ENCODE assay signal across 8 cellular contexts in the genomic region with DNA sequence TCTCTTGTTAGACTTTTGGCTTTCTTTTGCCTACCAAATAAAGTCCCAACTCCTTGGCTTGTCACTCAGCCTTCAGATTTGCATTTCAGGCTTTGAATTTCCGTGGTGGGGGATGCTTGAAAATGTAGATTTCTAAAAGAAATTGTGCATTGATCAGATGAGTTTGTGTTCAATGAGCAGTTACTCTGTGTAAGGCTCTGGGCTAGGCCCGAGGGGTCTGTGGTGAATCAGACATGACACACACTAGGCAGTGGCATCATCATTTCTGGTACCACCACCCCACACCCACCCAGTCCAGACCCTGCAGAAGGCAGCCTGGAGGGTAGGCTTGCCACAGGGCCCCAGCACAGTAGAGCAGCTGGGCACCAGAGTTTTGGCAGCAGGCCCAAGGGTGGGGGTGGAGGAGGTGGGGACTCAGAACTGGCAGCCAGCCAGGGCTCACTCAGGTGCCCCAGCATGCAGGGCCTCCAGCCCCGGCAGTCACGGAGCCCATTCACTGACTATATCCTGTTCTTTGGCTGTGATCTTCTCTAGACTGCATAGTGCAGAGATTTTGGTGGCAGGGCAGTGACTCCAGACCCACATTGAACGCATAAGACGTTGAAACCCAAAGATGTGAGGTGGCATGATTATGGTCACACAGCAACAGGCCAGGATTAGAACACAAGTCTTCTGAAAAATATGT.
DNase-seq lines count a peak whose midpoint lies in the region; ATAC-seq and TF ChIP-seq lines count a peak whose summit lies in the region.

No MANE protein-coding gene starts in this region.

- no peak for TF ChIP-seq POLR2A in esophagus squamous epithelium (IDR thresholded peaks at IDR 0.05)

- peak; percentile 20 for DNase-seq in GF-D8 (lab: John Stamatoyannopoulos, UW)
- DNase-seq in NCI-H2227 treated with DMSO at 0.1 percent for 48 hours (lab: John Stamatoyannopoulos, UW): peak; percentile 74
- peak; percentile 57 for DNase-seq in activated CD4-positive, alpha-beta T cell treated with anti-CD3 and anti-CD28 coated beads, Interleukin-2, amount 50 U/mL, for 1 hour
- no peak for DNase-seq in esophagus squamous epithelium (lab: John Stamatoyannopoulos, UW)
- peak; percentile 82 for DNase-seq in stimulated activated CD4-positive, alpha-beta T cell treated with anti-CD3 and anti-CD28 coated beads, Interleukin-1b, Interleukin-23, amount 100 ng/mL, for 48 hours
- DNase-seq in nephron progenitor cell: no peak
- DNase-seq in brain microvascular endothelial cell: no peak

- H3K27ac ChIP-seq in esophagus squamous epithelium (peak overlapping the region in 3 of 4 donors; percentile 67 to 79 (median 74)), brain microvascular endothelial cell (no peak overlapping the region)

- H3K9me3 ChIP-seq in esophagus squamous epithelium: no peaks in the 10 kb centered on the region

- no peak overlapping the region for H3K4me3 ChIP-seq in esophagus squamous epithelium
- H3K4me3 ChIP-seq in brain microvascular endothelial cell (ENCODE audit: low read depth, low read length): no peak overlapping the region

- H3K27me3 ChIP-seq in esophagus squamous epithelium: no peaks in the 10 kb centered on the region
- no peaks in the 10 kb centered on the region for H3K27me3 ChIP-seq in brain microvascular endothelial cell (replicated peaks)

- H3K9me3 Mint-ChIP-seq in nephron progenitor cell: no peaks in the 10 kb centered on the region

- H3K36me3 ChIP-seq in esophagus squamous epithelium (peaks cover 0 to 9% (median 0%) of the 10 kb centered on the region in 3 donors), brain microvascular endothelial cell (replicated peaks) (no peaks in the 10 kb centered on the region)

- intact Hi-C loops in esophagus squamous epithelium (cut with DNase I): no loop called here

- peaks cover 22 to 44% (median 32%) of the 10 kb centered on the region in 3 donors for H3K4me1 ChIP-seq in esophagus squamous epithelium

- in situ Hi-C loops in brain microvascular endothelial cell (cut with HindIII; ENCODE audit: low pct_ligation_motif_present, low sequenced_read_pairs): no loop called here

- peak; percentile 43 for ATAC-seq in HG03045 (IDR thresholded peaks at IDR 0.05; ENCODE audit: unreplicated experiment)

- peaks cover 44% of the 10 kb centered on the region for H3K36me3 Mint-ChIP-seq in nephron progenitor cell (ENCODE audit: low read depth)

- TF ChIP-seq CTCF in esophagus squamous epithelium (IDR thresholded peaks at IDR 0.05) (no peak), nephron progenitor cell (IDR thresholded peaks at IDR 0.05) (no peak), brain microvascular endothelial cell (IDR thresholded peaks at IDR 0.05; ENCODE audit: low read depth, low read length, missing control alignments) (no peak)

- WGBS in esophagus squamous epithelium, 2 donors: 19 to 37% methylated on average over 3 to 4 of the region's 6 CpGs

- no peaks in the 10 kb centered on the region for H3K27me3 Mint-ChIP-seq in nephron progenitor cell (ENCODE audit: low read depth, poor library complexity)

- H3K4me1 Mint-ChIP-seq in nephron progenitor cell: peaks cover 32% of the 10 kb centered on the region

- H3K4me3 Mint-ChIP-seq in nephron progenitor cell: no peak overlapping the region

- H3K27ac Mint-ChIP-seq in nephron progenitor cell: no peak overlapping the region

Comparison
In these comparisons a context has a peak if more than half of its experiments do, and no peak if none do; other contexts are left out.
1. DNase-seq: peak in GF-D8 (single experiment), NCI-H2227 treated with DMSO at 0.1 percent for 48 hours (single experiment), activated CD4-positive, alpha-beta T cell treated with anti-CD3 and anti-CD28 coated beads, Interleukin-2, amount 50 U/mL, for 1 hour (single experiment) and stimulated activated CD4-positive, alpha-beta T cell treated with anti-CD3 and anti-CD28 coated beads, Interleukin-1b, Interleukin-23, amount 100 ng/mL, for 48 hours (single experiment); none in esophagus squamous epithelium (single experiment), nephron progenitor cell (single experiment) and brain microvascular endothelial cell (single experiment).